ENCODE assay signal across 1 cellular context in the genomic region with DNA sequence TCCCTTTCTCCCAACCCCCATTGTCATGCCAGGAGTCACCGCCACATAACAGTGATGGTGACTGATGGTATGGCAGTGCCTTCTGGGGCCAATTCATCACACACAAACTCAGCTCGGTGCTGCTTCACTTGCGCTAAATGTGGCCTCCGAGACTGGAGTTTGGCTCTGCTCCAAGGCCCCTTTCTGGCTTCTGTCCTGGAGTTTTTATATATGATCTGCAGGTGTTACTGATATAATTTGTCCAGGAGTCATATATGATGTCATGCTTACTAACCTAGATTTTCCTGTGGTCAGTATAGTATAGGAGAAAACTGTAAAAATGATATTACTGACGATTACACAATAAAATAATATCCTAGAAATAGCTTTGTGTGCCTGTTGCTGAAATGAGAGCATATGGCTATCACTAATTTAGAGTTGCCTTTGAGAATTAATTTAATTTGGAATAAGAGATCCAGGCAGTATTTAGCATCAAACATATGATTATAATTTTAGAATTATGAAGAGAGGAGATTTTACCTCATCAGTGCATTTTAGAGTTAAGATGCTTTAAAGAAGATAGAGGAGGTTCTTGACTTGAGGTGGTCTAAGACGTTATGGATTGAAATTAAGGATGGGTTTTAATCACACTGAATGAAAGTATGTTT.
TF ChIP-seq lines count a peak whose summit lies in the region.

No MANE protein-coding gene starts in this region.

TF ChIP-seq in SK-N-SH treated with all-trans-retinoic acid at 6 μM for 48 hours, 23 proteins besides CTCF, POLR2A, EP300 and RAD21 (continued from another document):
- TF ChIP-seq ESRRG (CRISPR knock-in tag; IDR thresholded peaks at IDR 0.05) (no peak), ZC3H10 (CRISPR knock-in tag; IDR thresholded peaks at IDR 0.05) (no peak)
